ENCODE assay signal across 2 cellular contexts in the genomic region with DNA sequence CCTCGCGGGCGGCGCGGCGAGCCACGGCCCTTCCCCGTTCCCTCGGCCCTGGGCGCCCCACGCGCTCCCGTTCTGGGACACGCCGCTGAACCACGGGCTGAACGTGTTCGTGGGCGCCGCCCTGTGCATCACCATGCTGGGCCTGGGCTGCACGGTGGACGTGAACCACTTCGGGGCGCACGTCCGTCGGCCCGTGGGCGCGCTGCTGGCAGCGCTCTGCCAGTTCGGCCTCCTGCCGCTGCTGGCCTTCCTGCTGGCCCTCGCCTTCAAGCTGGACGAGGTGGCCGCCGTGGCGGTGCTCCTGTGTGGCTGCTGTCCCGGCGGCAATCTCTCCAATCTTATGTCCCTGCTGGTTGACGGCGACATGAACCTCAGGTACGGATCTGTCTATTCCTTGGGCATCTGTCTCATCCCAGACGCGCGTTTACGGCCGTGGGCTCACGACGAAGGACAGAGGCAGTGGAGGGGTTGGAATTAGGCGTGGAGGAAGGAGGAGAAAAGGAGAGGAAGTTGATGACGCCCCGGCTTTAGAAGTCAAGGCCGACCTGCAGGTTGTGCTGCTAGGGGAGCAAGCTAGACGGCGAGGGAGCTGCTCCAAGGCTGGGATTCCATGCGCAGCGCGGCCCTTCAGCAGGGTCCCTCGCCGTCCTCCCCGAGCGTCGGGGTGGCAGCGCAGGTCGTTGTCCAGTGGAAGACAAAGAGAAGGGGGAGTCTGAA.
A peak's percentile ranks its signal among the peaks of the same experiment; 100 is the strongest.
TF ChIP-seq lines count a peak whose summit lies in the region.

No MANE protein-coding gene starts in this region.

TF ChIP-seq in HCT116, 20 proteins besides CTCF, POLR2A, EP300 and RAD21:
- TF ChIP-seq, protein P1, sequence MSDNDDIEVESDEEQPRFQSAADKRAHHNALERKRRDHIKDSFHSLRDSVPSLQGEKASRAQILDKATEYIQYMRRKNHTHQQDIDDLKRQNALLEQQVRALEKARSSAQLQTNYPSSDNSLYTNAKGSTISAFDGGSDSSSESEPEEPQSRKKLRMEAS (IDR thresholded peaks at IDR 0.05): peak; percentile 48; the same call in 1 of the 2 replicates
- TF ChIP-seq SIN3A (IDR thresholded peaks at IDR 0.05; ENCODE audit: low read depth): 0 out of 2 replicates have a peak, but pooled peaks have one; percentile 22
- no peak for TF ChIP-seq CEBPB (IDR thresholded peaks at IDR 0.05; ENCODE audit: low read depth)
- TF ChIP-seq ZFX (IDR thresholded peaks at IDR 0.05): peak; percentile 73; the same call in 1 of the 2 replicates
- no peak for TF ChIP-seq EZH2 (IDR thresholded peaks at IDR 0.05)
- no peak for TF ChIP-seq FOSL1 (IDR thresholded peaks at IDR 0.05; ENCODE audit: low read depth)

TF ChIP-seq in K562, 482 proteins besides CTCF, POLR2A, EP300 and RAD21 (continues in another document):
- TF ChIP-seq, protein P2, sequence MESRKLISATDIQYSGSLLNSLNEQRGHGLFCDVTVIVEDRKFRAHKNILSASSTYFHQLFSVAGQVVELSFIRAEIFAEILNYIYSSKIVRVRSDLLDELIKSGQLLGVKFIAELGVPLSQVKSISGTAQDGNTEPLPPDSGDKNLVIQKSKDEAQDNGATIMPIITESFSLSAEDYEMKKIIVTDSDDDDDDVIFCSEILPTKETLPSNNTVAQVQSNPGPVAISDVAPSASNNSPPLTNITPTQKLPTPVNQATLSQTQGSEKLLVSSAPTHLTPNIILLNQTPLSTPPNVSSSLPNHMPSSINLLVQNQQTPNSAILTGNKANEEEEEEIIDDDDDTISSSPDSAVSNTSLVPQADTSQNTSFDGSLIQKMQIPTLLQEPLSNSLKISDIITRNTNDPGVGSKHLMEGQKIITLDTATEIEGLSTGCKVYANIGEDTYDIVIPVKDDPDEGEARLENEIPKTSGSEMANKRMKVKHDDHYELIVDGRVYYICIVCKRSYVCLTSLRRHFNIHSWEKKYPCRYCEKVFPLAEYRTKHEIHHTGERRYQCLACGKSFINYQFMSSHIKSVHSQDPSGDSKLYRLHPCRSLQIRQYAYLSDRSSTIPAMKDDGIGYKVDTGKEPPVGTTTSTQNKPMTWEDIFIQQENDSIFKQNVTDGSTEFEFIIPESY (CRISPR knock-in tag; IDR thresholded peaks at IDR 0.05): peak; percentile 30; the same call in 1 of the 2 replicates
- TF ChIP-seq, protein P3, sequence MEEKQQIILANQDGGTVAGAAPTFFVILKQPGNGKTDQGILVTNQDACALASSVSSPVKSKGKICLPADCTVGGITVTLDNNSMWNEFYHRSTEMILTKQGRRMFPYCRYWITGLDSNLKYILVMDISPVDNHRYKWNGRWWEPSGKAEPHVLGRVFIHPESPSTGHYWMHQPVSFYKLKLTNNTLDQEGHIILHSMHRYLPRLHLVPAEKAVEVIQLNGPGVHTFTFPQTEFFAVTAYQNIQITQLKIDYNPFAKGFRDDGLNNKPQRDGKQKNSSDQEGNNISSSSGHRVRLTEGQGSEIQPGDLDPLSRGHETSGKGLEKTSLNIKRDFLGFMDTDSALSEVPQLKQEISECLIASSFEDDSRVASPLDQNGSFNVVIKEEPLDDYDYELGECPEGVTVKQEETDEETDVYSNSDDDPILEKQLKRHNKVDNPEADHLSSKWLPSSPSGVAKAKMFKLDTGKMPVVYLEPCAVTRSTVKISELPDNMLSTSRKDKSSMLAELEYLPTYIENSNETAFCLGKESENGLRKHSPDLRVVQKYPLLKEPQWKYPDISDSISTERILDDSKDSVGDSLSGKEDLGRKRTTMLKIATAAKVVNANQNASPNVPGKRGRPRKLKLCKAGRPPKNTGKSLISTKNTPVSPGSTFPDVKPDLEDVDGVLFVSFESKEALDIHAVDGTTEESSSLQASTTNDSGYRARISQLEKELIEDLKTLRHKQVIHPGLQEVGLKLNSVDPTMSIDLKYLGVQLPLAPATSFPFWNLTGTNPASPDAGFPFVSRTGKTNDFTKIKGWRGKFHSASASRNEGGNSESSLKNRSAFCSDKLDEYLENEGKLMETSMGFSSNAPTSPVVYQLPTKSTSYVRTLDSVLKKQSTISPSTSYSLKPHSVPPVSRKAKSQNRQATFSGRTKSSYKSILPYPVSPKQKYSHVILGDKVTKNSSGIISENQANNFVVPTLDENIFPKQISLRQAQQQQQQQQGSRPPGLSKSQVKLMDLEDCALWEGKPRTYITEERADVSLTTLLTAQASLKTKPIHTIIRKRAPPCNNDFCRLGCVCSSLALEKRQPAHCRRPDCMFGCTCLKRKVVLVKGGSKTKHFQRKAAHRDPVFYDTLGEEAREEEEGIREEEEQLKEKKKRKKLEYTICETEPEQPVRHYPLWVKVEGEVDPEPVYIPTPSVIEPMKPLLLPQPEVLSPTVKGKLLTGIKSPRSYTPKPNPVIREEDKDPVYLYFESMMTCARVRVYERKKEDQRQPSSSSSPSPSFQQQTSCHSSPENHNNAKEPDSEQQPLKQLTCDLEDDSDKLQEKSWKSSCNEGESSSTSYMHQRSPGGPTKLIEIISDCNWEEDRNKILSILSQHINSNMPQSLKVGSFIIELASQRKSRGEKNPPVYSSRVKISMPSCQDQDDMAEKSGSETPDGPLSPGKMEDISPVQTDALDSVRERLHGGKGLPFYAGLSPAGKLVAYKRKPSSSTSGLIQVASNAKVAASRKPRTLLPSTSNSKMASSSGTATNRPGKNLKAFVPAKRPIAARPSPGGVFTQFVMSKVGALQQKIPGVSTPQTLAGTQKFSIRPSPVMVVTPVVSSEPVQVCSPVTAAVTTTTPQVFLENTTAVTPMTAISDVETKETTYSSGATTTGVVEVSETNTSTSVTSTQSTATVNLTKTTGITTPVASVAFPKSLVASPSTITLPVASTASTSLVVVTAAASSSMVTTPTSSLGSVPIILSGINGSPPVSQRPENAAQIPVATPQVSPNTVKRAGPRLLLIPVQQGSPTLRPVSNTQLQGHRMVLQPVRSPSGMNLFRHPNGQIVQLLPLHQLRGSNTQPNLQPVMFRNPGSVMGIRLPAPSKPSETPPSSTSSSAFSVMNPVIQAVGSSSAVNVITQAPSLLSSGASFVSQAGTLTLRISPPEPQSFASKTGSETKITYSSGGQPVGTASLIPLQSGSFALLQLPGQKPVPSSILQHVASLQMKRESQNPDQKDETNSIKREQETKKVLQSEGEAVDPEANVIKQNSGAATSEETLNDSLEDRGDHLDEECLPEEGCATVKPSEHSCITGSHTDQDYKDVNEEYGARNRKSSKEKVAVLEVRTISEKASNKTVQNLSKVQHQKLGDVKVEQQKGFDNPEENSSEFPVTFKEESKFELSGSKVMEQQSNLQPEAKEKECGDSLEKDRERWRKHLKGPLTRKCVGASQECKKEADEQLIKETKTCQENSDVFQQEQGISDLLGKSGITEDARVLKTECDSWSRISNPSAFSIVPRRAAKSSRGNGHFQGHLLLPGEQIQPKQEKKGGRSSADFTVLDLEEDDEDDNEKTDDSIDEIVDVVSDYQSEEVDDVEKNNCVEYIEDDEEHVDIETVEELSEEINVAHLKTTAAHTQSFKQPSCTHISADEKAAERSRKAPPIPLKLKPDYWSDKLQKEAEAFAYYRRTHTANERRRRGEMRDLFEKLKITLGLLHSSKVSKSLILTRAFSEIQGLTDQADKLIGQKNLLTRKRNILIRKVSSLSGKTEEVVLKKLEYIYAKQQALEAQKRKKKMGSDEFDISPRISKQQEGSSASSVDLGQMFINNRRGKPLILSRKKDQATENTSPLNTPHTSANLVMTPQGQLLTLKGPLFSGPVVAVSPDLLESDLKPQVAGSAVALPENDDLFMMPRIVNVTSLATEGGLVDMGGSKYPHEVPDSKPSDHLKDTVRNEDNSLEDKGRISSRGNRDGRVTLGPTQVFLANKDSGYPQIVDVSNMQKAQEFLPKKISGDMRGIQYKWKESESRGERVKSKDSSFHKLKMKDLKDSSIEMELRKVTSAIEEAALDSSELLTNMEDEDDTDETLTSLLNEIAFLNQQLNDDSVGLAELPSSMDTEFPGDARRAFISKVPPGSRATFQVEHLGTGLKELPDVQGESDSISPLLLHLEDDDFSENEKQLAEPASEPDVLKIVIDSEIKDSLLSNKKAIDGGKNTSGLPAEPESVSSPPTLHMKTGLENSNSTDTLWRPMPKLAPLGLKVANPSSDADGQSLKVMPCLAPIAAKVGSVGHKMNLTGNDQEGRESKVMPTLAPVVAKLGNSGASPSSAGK (IDR thresholded peaks at IDR 0.05): peak; percentile 89
- TF ChIP-seq NR3C1 (CRISPR knock-in tag; IDR thresholded peaks at IDR 0.05) (0 out of 2 replicates have a peak, but pooled peaks have one; percentile 28), ZNF263 (CRISPR knock-in tag; IDR thresholded peaks at IDR 0.05; ENCODE audit: borderline replicate concordance) (peak; percentile 29; the same call in 1 of the 2 replicates), MYC (IDR thresholded peaks at IDR 0.05; ENCODE audit: low read depth, low read length) (0 out of 2 replicates have a peak, but pooled peaks have one; percentile 3), MYC (CRISPR knock-in tag; IDR thresholded peaks at IDR 0.05; ENCODE audit: borderline replicate concordance, low read depth) (no peak), CTBP1 (IDR thresholded peaks at IDR 0.05; ENCODE audit: borderline replicate concordance) (peak; percentile 47; the same call in 1 of the 2 replicates), ELF1 (tag; IDR thresholded peaks at IDR 0.05) (no peak), ETS2 (tag; IDR thresholded peaks at IDR 0.05; ENCODE audit: borderline replicate concordance, poor library complexity, severe bottlenecking) (no peak), PHF8 (IDR thresholded peaks at IDR 0.05; ENCODE audit: borderline replicate concordance, low read length) (peak; percentile 1; the same call in 1 of the 2 replicates), ZNF232 (CRISPR knock-in tag; IDR thresholded peaks at IDR 0.05) (no peak), HDAC8 (tag; IDR thresholded peaks at IDR 0.05) (no peak), EGR1 (conservative IDR thresholded peaks at IDR 0.05) (no peak), NCOA6 (IDR thresholded peaks at IDR 0.05) (peak; percentile 82), RFX5 (IDR thresholded peaks at IDR 0.05; ENCODE audit: low read depth, low read length) (no peak), ARID1B (IDR thresholded peaks at IDR 0.05) (no peak), MTF1 (CRISPR knock-in tag; IDR thresholded peaks at IDR 0.05; ENCODE audit: borderline replicate concordance) (no peak), TAF1 (IDR thresholded peaks at IDR 0.05; ENCODE audit: control insufficient read depth, extremely low read depth, insufficient read depth, low read length, severe bottlenecking) (peak; percentile 1)
- TF ChIP-seq, protein P4, sequence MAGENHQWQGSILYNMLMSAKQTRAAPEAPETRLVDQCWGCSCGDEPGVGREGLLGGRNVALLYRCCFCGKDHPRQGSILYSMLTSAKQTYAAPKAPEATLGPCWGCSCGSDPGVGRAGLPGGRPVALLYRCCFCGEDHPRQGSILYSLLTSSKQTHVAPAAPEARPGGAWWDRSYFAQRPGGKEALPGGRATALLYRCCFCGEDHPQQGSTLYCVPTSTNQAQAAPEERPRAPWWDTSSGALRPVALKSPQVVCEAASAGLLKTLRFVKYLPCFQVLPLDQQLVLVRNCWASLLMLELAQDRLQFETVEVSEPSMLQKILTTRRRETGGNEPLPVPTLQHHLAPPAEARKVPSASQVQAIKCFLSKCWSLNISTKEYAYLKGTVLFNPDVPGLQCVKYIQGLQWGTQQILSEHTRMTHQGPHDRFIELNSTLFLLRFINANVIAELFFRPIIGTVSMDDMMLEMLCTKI (IDR thresholded peaks at IDR 0.05; ENCODE audit: partially characterized antibody): no peak
- TF ChIP-seq, protein P5, sequence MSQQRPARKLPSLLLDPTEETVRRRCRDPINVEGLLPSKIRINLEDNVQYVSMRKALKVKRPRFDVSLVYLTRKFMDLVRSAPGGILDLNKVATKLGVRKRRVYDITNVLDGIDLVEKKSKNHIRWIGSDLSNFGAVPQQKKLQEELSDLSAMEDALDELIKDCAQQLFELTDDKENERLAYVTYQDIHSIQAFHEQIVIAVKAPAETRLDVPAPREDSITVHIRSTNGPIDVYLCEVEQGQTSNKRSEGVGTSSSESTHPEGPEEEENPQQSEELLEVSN (IDR thresholded peaks at IDR 0.05; ENCODE audit: borderline replicate concordance in 1 of 2, extremely low read depth in 1 of 2, insufficient read depth in 1 of 2, insufficient read length in 1 of 2, low read depth in 1 of 2, low read length in 1 of 2, poor library complexity in 1 of 2, severe bottlenecking in 1 of 2): peak in 1 of 2 experiments; percentile 0
- TF ChIP-seq, protein P6, sequence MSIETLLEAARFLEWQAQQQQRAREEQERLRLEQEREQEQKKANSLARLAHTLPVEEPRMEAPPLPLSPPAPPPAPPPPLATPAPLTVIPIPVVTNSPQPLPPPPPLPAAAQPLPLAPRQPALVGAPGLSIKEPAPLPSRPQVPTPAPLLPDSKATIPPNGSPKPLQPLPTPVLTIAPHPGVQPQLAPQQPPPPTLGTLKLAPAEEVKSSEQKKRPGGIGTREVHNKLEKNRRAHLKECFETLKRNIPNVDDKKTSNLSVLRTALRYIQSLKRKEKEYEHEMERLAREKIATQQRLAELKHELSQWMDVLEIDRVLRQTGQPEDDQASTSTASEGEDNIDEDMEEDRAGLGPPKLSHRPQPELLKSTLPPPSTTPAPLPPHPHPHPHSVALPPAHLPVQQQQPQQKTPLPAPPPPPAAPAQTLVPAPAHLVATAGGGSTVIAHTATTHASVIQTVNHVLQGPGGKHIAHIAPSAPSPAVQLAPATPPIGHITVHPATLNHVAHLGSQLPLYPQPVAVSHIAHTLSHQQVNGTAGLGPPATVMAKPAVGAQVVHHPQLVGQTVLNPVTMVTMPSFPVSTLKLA (conservative IDR thresholded peaks at IDR 0.05): peak in 1 of 2 experiments; percentile 33; a peak in 1 of 4 replicates
- TF ChIP-seq, protein P7, sequence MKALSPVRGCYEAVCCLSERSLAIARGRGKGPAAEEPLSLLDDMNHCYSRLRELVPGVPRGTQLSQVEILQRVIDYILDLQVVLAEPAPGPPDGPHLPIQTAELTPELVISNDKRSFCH (CRISPR knock-in tag; IDR thresholded peaks at IDR 0.05): no peak
- TF ChIP-seq, protein P7 (tag; IDR thresholded peaks at IDR 0.05): 0 out of 2 replicates have a peak, but pooled peaks have one; percentile 21
